In genomic region chr3:50428007-50428633, GRCh38 we compare ENCODE assay signal across 17 cellular contexts.
DNase-seq lines count a peak whose midpoint lies in the region; ATAC-seq and TF ChIP-seq lines count a peak whose summit lies in the region.
"Had no signal": no experiment of that assay in that cellular context is flagged by ENCODE, and none has a peak within 500 bp of the region (broad histone marks: within the 10 kb centered on the region; RNA-seq: fewer than 3 reads in every experiment).

No MANE protein-coding gene starts in this region.

- no peak for TF ChIP-seq POLR2A in thyroid gland (IDR thresholded peaks at IDR 0.05)

- peaks cover 0 to 2% of the 10 kb centered on the region in 2 donors for H3K27me3 Mint-ChIP-seq in CD8-positive, alpha-beta memory T cell
- H3K27me3 Mint-ChIP-seq in T-cell = no peaks in the 10 kb centered on the region
- H3K27me3 Mint-ChIP-seq: activated naive CD8-positive, alpha-beta T cell treated with anti-CD3 and anti-CD28 coated beads, Interleukin-2, amount 50 U/mL, for 24 hours had no signal

- no peak for TF ChIP-seq CTCF in fibroblast of pulmonary artery (IDR thresholded peaks at IDR 0.05; ENCODE audit: low read length, missing control alignments)
- TF ChIP-seq CTCF in lower lobe of right lung (IDR thresholded peaks at IDR 0.05) = no peak
- no peak for TF ChIP-seq CTCF in thyroid gland (IDR thresholded peaks at IDR 0.05)

- peaks cover 30% of the 10 kb centered on the region for H3K4me1 ChIP-seq in CD8-positive, alpha-beta memory T cell (ENCODE audit: insufficient read depth, low read length)
- peaks cover 16% of the 10 kb centered on the region for H3K4me1 ChIP-seq in lower lobe of right lung
- H3K4me1 ChIP-seq in thyroid gland = no peaks in the 10 kb centered on the region

- CTCF ChIA-PET in CD8-positive, alpha-beta memory T cell (lab: Charles Lee) = interaction anchor here (0.5 to 2.3 kb wide), 5 partner anchors 8 to 114 kb away, joined by 3 to 5 read pairs (median 3); no protein-coding TSS in a partner anchor
- CTCF ChIA-PET in T-cell (lab: Charles Lee) = interaction anchor here in 1 of 2 donors (0.7 to 0.9 kb wide), 2 partner anchors 91 to 129 kb away, joined by 3 read pairs; partner anchors contain the start of genes HYAL3 and NAA80

- H3K36me3 ChIP-seq in CD8-positive, alpha-beta memory T cell (ENCODE audit: insufficient read depth, low read length) = no peaks in the 10 kb centered on the region
- H3K36me3 ChIP-seq in lower lobe of right lung = no peaks in the 10 kb centered on the region
- no peaks in the 10 kb centered on the region for H3K36me3 ChIP-seq in thyroid gland
- H3K36me3 ChIP-seq: BLaER1 treated with 17β-estradiol and CSF1 and Interleukin-3, amounts not matched to agents 10 nM and 100 nM had no signal

- H3K36me3 Mint-ChIP-seq in CD8-positive, alpha-beta memory T cell = no peaks in the 10 kb centered on the region
- H3K36me3 Mint-ChIP-seq in T-cell = no peaks in the 10 kb centered on the region

- peaks cover 30 to 38% (median 36%) of the 10 kb centered on the region in 3 donors for H3K4me1 Mint-ChIP-seq in CD8-positive, alpha-beta memory T cell
- H3K4me1 Mint-ChIP-seq in T-cell = peaks cover 0 to 14% (median 8%) of the 10 kb centered on the region in 3 donors

- no peaks in the 10 kb centered on the region for H3K27me3 ChIP-seq in CD8-positive, alpha-beta memory T cell (ENCODE audit: insufficient read depth, low read length, poor library complexity, severe bottlenecking)
- H3K27me3 ChIP-seq in lower lobe of right lung (ENCODE audit: low read depth) (no peaks in the 10 kb centered on the region), thyroid gland (no peaks in the 10 kb centered on the region)
- H3K27me3 ChIP-seq: BLaER1 treated with 17β-estradiol and CSF1 and Interleukin-3, amounts not matched to agents 10 nM and 100 nM had no signal

- no peak overlapping the region for H3K27ac ChIP-seq in CD8-positive, alpha-beta memory T cell (ENCODE audit: low read depth, low read length)
- H3K27ac ChIP-seq in lower lobe of right lung (no peak overlapping the region), thyroid gland (no peak overlapping the region)
- H3K27ac ChIP-seq: BLaER1 treated with 17β-estradiol and CSF1 and Interleukin-3, amounts not matched to agents 10 nM and 100 nM had no signal

- peak in 3 of 5 donors; percentile 31 to 58 (median 43) for DNase-seq in CD8-positive, alpha-beta memory T cell
- DNase-seq in HT1080 (ENCODE audit: low read depth) = peak; percentile 18
- DNase-seq in T-cell = peak in 29 of 34 experiments; percentile 10 to 60 (median 30)
- peak; percentile 11 for DNase-seq in fibroblast of pulmonary artery (ENCODE audit: low read depth)
- DNase-seq in cerebellar cortex (ENCODE audit: low spot score) = no peak
- DNase-seq in activated naive CD4-positive, alpha-beta T cell treated with anti-CD3 and anti-CD28 coated beads, Interleukin-2, amount 50 U/mL, for 16 hours = no peak
- DNase-seq in lower lobe of right lung = no peak
- DNase-seq in thyroid gland = no peak
- DNase-seq: activated CD8-positive, alpha-beta memory T cell treated with anti-CD3 and anti-CD28 coated beads for 24 hours; activated naive CD8-positive, alpha-beta T cell treated with anti-CD3 and anti-CD28 coated beads, Interleukin-2, amount 50 U/mL, for 24 hours; effector memory CD4-positive, alpha-beta T cell; NCI-H1694; stimulated activated CD4-positive, alpha-beta T cell treated with anti-CD3 and anti-CD28 coated beads, Interleukin-2, amount 100 ng/mL, for 24 hours; stimulated activated naive CD4-positive, alpha-beta T cell; T-helper 1 cell had no signal

- H3K9me3 ChIP-seq in CD8-positive, alpha-beta memory T cell (ENCODE audit: low read length) = no peaks in the 10 kb centered on the region
- H3K9me3 ChIP-seq in lower lobe of right lung (no peaks in the 10 kb centered on the region), thyroid gland (no peaks in the 10 kb centered on the region)
- H3K9me3 ChIP-seq: BLaER1 treated with 17β-estradiol and CSF1 and Interleukin-3, amounts not matched to agents 10 nM and 100 nM had no signal

- peak overlapping the region in 4 of 7 donors; percentile 19 to 76 (median 61) for H3K4me3 Mint-ChIP-seq in CD8-positive, alpha-beta memory T cell
- H3K4me3 Mint-ChIP-seq in T-cell = no peak overlapping the region
- H3K4me3 Mint-ChIP-seq: activated naive CD8-positive, alpha-beta T cell treated with anti-CD3 and anti-CD28 coated beads, Interleukin-2, amount 50 U/mL, for 24 hours had no signal

- 66 to 76% methylated on average over 7 to 9 of the region's 9 CpGs for WGBS in thyroid gland, 2 donors

- ATAC-seq in T-cell (replicated peaks in 1 of 4) = peak in 2 of 4 experiments; percentile 55 to 59
- ATAC-seq in lower lobe of right lung = no peak
- ATAC-seq: activated naive CD8-positive, alpha-beta T cell treated with anti-CD3 and anti-CD28 coated beads, Interleukin-2, amount 50 U/mL, for 24 hours had no signal

- POLR2A ChIA-PET in CD8-positive, alpha-beta memory T cell (lab: Charles Lee) = no interaction called here
- POLR2A ChIA-PET in T-cell (lab: Charles Lee) = no interaction called here

- intact Hi-C loops in lower lobe of right lung (cut with DNase I) = no loop called here
- intact Hi-C loops in thyroid gland (cut with DNase I) = no loop called here

- no peak overlapping the region for H3K4me3 ChIP-seq in CD8-positive, alpha-beta memory T cell (ENCODE audit: low read length)
- H3K4me3 ChIP-seq in fibroblast of pulmonary artery (replicated peaks; ENCODE audit: low read depth, low read length) = no peak overlapping the region
- no peak overlapping the region for H3K4me3 ChIP-seq in lower lobe of right lung
- no peak overlapping the region for H3K4me3 ChIP-seq in thyroid gland (replicated peaks in 1 of 3)
- H3K4me3 ChIP-seq: BLaER1 treated with 17β-estradiol and CSF1 and Interleukin-3, amounts not matched to agents 10 nM and 100 nM had no signal

- no peaks in the 10 kb centered on the region for H3K9me3 Mint-ChIP-seq in CD8-positive, alpha-beta memory T cell
- no peaks in the 10 kb centered on the region for H3K9me3 Mint-ChIP-seq in T-cell
- H3K9me3 Mint-ChIP-seq: activated naive CD8-positive, alpha-beta T cell treated with anti-CD3 and anti-CD28 coated beads, Interleukin-2, amount 50 U/mL, for 24 hours had no signal

- H3K27ac Mint-ChIP-seq in CD8-positive, alpha-beta memory T cell = peak overlapping the region; percentile 21 to 98 (median 90)
- peak overlapping the region; percentile 47 to 60 for H3K27ac Mint-ChIP-seq in T-cell
- H3K27ac Mint-ChIP-seq: activated naive CD8-positive, alpha-beta T cell treated with anti-CD3 and anti-CD28 coated beads, Interleukin-2, amount 50 U/mL, for 24 hours; progenitor cell of endocrine pancreas had no signal

Comparison
In these comparisons a context has a peak if more than half of its experiments do, and no peak if none do; other contexts are left out.
1. DNase-seq: peak in CD8-positive, alpha-beta memory T cell (3 of 5), HT1080 (single experiment), T-cell (29 of 34) and fibroblast of pulmonary artery (single experiment); none in cerebellar cortex (single experiment), activated naive CD4-positive, alpha-beta T cell treated with anti-CD3 and anti-CD28 coated beads, Interleukin-2, amount 50 U/mL, for 16 hours (single experiment), lower lobe of right lung (single experiment) and thyroid gland (0 of 2).
2. H3K4me3 Mint-ChIP-seq: peak in CD8-positive, alpha-beta memory T cell (4 of 7); none in T-cell (0 of 3).